ENCODE assay signal across 19 cellular contexts in genomic region chr20:36593347-36593746, GRCh38. TPM values are rescaled to one million over a fixed set of nuclear protein-coding genes. Genes with fewer than 3 reads are reported as not detected.
DNase-seq lines count a peak whose midpoint lies in the region; ATAC-seq, FAIRE-seq and TF ChIP-seq lines count a peak whose summit lies in the region.
"Had no signal": no experiment of that assay in that cellular context is flagged by ENCODE, and none has a peak within 500 bp of the region (broad histone marks: within the 10 kb centered on the region; RNA-seq: fewer than 3 reads in every experiment).

No MANE protein-coding gene starts in this region.

- no peak for DNase-seq in natural killer cell
- no peak for DNase-seq in natural killer cell treated with Interleukin-12 subunit alpha and Interleukin-12 subunit beta and Interleukin-15 and Interleukin-18, amount 100 ng/mL, for 72 hours (ENCODE audit: low spot score)
- DNase-seq in OCI-LY7 (ENCODE audit: low spot score) = no peak
- DNase-seq in GM12878 (ENCODE audit: low read depth, low spot score) = no peak
- DNase-seq in Right ventricle myocardium superior = no peak
- no peak for DNase-seq in GM19240 (ENCODE audit: insufficient read length, low spot score)
- DNase-seq: activated gamma-delta T cell treated with Interleukin-2 at 50 U/mL for 16 hours, Caco-2, EL, left ventricle myocardium superior, NCI-H1105, NCI-H524, nucleus accumbens, retina, SHP77 treated with DMSO at 0.1 percent for 48 hours, T-helper 1 cell, testis had no signal

- SMC1A ChIA-PET in GM12878 (lab: Charles Lee; ENCODE audit: uncharacterized antibody, unreplicated experiment) = interaction anchor here (1.4 to 9.1 kb wide), 3 partner anchors 11 to 19 kb away, joined by 5 to 98 read pairs (median 87); partner anchors contain the start of genes RAB5IF and TGIF2

- peaks cover 68% of the 10 kb centered on the region for H3K4me1 ChIP-seq in OCI-LY7 (ENCODE audit: insufficient read depth, low read length, poor library complexity, severe bottlenecking)
- peaks cover 36% of the 10 kb centered on the region for H3K4me1 ChIP-seq in GM12878 (ENCODE audit: control insufficient read depth, insufficient read depth, low read length)
- H3K4me1 ChIP-seq: Caco-2 had no signal

- RAD21 ChIA-PET in GM12878 (lab: Charles Lee; ENCODE audit: unreplicated experiment) = interaction anchor here (0.9 to 5.1 kb wide), 7 partner anchors 12 to 294 kb away, joined by 3 to 93 read pairs (median 13); partner anchors contain the start of genes NDRG3, RAB5IF and TGIF2

- H3K79me2 ChIP-seq in OCI-LY7 (ENCODE audit: insufficient read depth, low read depth, low read length) (no peaks in the 10 kb centered on the region), GM12878 (ENCODE audit: control insufficient read depth, insufficient read depth, low read length) (peaks cover 3% of the 10 kb centered on the region)

- BruUV-seq in OCI-LY7 (replicated peaks; lab: Mats Ljungman, UMichigan) = no TSS peak
- BruUV-seq in GM12878 (replicated peaks; lab: Mats Ljungman, UMichigan) = no TSS peak

- H3K36me3 ChIP-seq in OCI-LY7 (ENCODE audit: insufficient read depth, low read length) = peaks cover 61% of the 10 kb centered on the region; the same call in 1 of the 2 replicates
- peaks cover 11% of the 10 kb centered on the region in 2 experiments for H3K36me3 ChIP-seq in GM12878 (ENCODE audit: control insufficient read depth in 2 of 2, insufficient read depth in 2 of 2, low read length in 1 of 2)

- TF ChIP-seq CTCF in natural killer cell (IDR thresholded peaks at IDR 0.05) = no peak
- TF ChIP-seq CTCF in OCI-LY7 (conservative IDR thresholded peaks at IDR 0.05; ENCODE audit: low read length) = no peak
- TF ChIP-seq CTCF in GM12878 (IDR thresholded peaks at IDR 0.05 in 2 of 3, conservative IDR thresholded peaks at IDR 0.05 in 1 of 3; ENCODE audit: control insufficient read depth in 2 of 3, extremely low read depth in 1 of 3, insufficient read depth in 1 of 3, low read depth in 3 of 3, low read length in 3 of 3) = no peak

- TF ChIP-seq RAD21 in GM12878 (IDR thresholded peaks at IDR 0.05; ENCODE audit: insufficient read depth, low read depth, low read length) = no peak

- POLR2A ChIA-PET in OCI-LY7 (lab: Charles Lee) = interaction anchor here (2.6 to 3.3 kb wide), 2 partner anchors 11 to 16 kb away, joined by 15 to 22 read pairs; partner anchors contain the start of gene RAB5IF
- POLR2A ChIA-PET in GM12878 (lab: Charles Lee) = interaction anchor here (1.2 to 4.1 kb wide), 7 partner anchors 8 to 129 kb away, joined by 3 to 87 read pairs (median 14); partner anchors contain the start of genes RAB5IF and TGIF2

- peak overlapping the region; percentile 68; the same call in 1 of the 2 replicates for H3K9ac ChIP-seq in GM12878 (ENCODE audit: control insufficient read depth, insufficient read depth, low read length)

- H3K4me3 ChIP-seq in OCI-LY7 (ENCODE audit: low read depth, low read length, poor library complexity, severe bottlenecking) (no peak overlapping the region), GM12878 (no peak overlapping the region; the same call in 1 of the 2 replicates)
- H3K4me3 ChIP-seq: testis had no signal

- H2AFZ ChIP-seq in OCI-LY7 (ENCODE audit: low read length) (no peak overlapping the region), GM12878 (ENCODE audit: control insufficient read depth, low read depth, low read length) (no peak overlapping the region)

- H3K9me3 ChIP-seq in OCI-LY7 (ENCODE audit: low read length) (no peaks in the 10 kb centered on the region), GM12878 (replicated peaks; ENCODE audit: control insufficient read depth, insufficient read depth, low read length) (no peaks in the 10 kb centered on the region)
- H3K9me3 ChIP-seq: Caco-2, testis had no signal

- no peak for TF ChIP-seq EP300 in GM12878 (IDR thresholded peaks at IDR 0.05; ENCODE audit: borderline replicate concordance in 1 of 2, control insufficient read depth in 1 of 2, low read depth in 2 of 2, low read length in 2 of 2)

- no peak for ATAC-seq in natural killer cell
- ATAC-seq in natural killer cell treated with Interleukin-12 subunit alpha and Interleukin-12 subunit beta and Interleukin-15 and Interleukin-18, amount 100 ng/mL, for 72 hours = no peak
- ATAC-seq in GM12878 = no peak
- no peak for ATAC-seq in Right ventricle myocardium superior (ENCODE audit: poor library complexity)
- ATAC-seq in GM19467 (IDR thresholded peaks at IDR 0.05; ENCODE audit: unreplicated experiment) = no peak
- ATAC-seq: left ventricle myocardium superior had no signal

- no peak overlapping the region for H3K4me3 Mint-ChIP-seq in natural killer cell
- H3K4me3 Mint-ChIP-seq in natural killer cell treated with Interleukin-12 subunit alpha and Interleukin-12 subunit beta and Interleukin-15 and Interleukin-18, amount 100 ng/mL, for 72 hours = no peak overlapping the region

- no peaks in the 10 kb centered on the region for H3K27me3 Mint-ChIP-seq in natural killer cell (ENCODE audit: low read depth in 2 of 2)
- H3K27me3 Mint-ChIP-seq in natural killer cell treated with Interleukin-12 subunit alpha and Interleukin-12 subunit beta and Interleukin-15 and Interleukin-18, amount 100 ng/mL, for 72 hours = no peaks in the 10 kb centered on the region

- H3K9me2 ChIP-seq in OCI-LY7 (ENCODE audit: insufficient read depth, low read length) = no peaks in the 10 kb centered on the region

- CTCF ChIA-PET in OCI-LY7 (lab: Charles Lee; ENCODE audit: unreplicated experiment) = no interaction called here
- CTCF ChIA-PET in GM12878 (lab: Yijun Ruan, JAX) = interaction anchor here (1.0 to 4.8 kb wide), 2 partner anchors 11 to 36 kb away, joined by 5 to 74 read pairs; partner anchors contain the start of gene RAB5IF

- in situ Hi-C loops in GM12878 (cut with MboI) = no loop called here

- intact Hi-C loops in natural killer cell (cut with micrococcal nuclease) (no loop called here), OCI-LY7 (cut with micrococcal nuclease; ENCODE audit: unreplicated experiment) (no loop called here), GM12878 (cut with micrococcal nuclease; ENCODE audit: unreplicated experiment) (no loop called here), Right ventricle myocardium superior (cut with DNase I) (loop anchor here (5.0 to 10.0 kb wide), 2 partner anchors 36 to 379 kb away; no protein-coding TSS in a partner anchor)

- peak overlapping the region; percentile 70 for H3K4me2 ChIP-seq in OCI-LY7 (ENCODE audit: low read length)
- H3K4me2 ChIP-seq in GM12878 (ENCODE audit: control insufficient read depth, insufficient read depth) = 0 out of 2 replicates have a peak overlapping the region, but pooled peaks have one; percentile 13

- H3K27ac ChIP-seq in OCI-LY7 (ENCODE audit: low read depth, low read length, poor library complexity, severe bottlenecking) = peak overlapping the region; percentile 85
- peak overlapping the region; percentile 99 for H3K27ac ChIP-seq in GM12878 (ENCODE audit: control insufficient read depth, insufficient read depth)
- H3K27ac ChIP-seq: testis had no signal

- peaks cover 10 to 21% of the 10 kb centered on the region in 2 donors for H3K4me1 Mint-ChIP-seq in natural killer cell
- peaks cover 21 to 27% of the 10 kb centered on the region in 2 donors for H3K4me1 Mint-ChIP-seq in natural killer cell treated with Interleukin-12 subunit alpha and Interleukin-12 subunit beta and Interleukin-15 and Interleukin-18, amount 100 ng/mL, for 72 hours (ENCODE audit: low read depth in 2 of 2)

- FAIRE-seq in GM12878 (lab: Jason Lieb, UNC) = no peak
- FAIRE-seq: astrocyte had no signal

- no peaks in the 10 kb centered on the region for H3K9me3 Mint-ChIP-seq in natural killer cell
- no peaks in the 10 kb centered on the region for H3K9me3 Mint-ChIP-seq in natural killer cell treated with Interleukin-12 subunit alpha and Interleukin-12 subunit beta and Interleukin-15 and Interleukin-18, amount 100 ng/mL, for 72 hours

- TF ChIP-seq POLR2A in GM12878 (IDR thresholded peaks at IDR 0.05; ENCODE audit: low read depth, low read length) = no peak

- H3K36me3 Mint-ChIP-seq in natural killer cell = no peaks in the 10 kb centered on the region
- H3K36me3 Mint-ChIP-seq in natural killer cell treated with Interleukin-12 subunit alpha and Interleukin-12 subunit beta and Interleukin-15 and Interleukin-18, amount 100 ng/mL, for 72 hours = no peaks in the 10 kb centered on the region

- no peaks in the 10 kb centered on the region for H3K27me3 ChIP-seq in GM12878 (replicated peaks in 1 of 2; ENCODE audit: control insufficient read depth in 2 of 2, insufficient read depth in 2 of 2, low read length in 1 of 2)
- H3K27me3 ChIP-seq: testis had no signal

- 74% methylated on average over 5 of the region's 5 CpGs for WGBS in GM12878 (ENCODE audit: insufficient coverage, insufficient replicate concordance, low lambda C conversion rate, missing lambda C conversion rate)

- H3K27ac Mint-ChIP-seq in natural killer cell = peak overlapping the region; percentile 56 to 73
- H3K27ac Mint-ChIP-seq in natural killer cell treated with Interleukin-12 subunit alpha and Interleukin-12 subunit beta and Interleukin-15 and Interleukin-18, amount 100 ng/mL, for 72 hours = no peak overlapping the region

- no peaks in the 10 kb centered on the region for H4K20me1 ChIP-seq in OCI-LY7 (ENCODE audit: insufficient read depth, low read length)
- no peaks in the 10 kb centered on the region for H4K20me1 ChIP-seq in GM12878 (ENCODE audit: control insufficient read depth, insufficient read depth)

RNA-seq across cellular contexts. Expression of gene RAB5IF, which starts 12.2 kb away (rescaled TPM):
- total RNA-seq in natural killer cell (100 to 1,000 TPM; 158 to 265 (median 247) TPM), OCI-LY7 (2022) (76.0 and 94.8 TPM in 2 replicates), GM12878 (2014; rRNA removed) (85.3 and 94.7 TPM in 2 replicates), GM12878 (2014; rRNA removed; fragmentation: Illumina TruSeq; extraction: Trizol) (79.8 and 82.5 TPM in 2 replicates), GM12878 (2021) (94.4 and 98.8 TPM in 2 replicates), Right ventricle myocardium superior (55.9 TPM)
- total RNA-seq in natural killer cell treated with Interleukin-12 subunit alpha and Interleukin-12 subunit beta and Interleukin-15 and Interleukin-18, amount 100 ng/mL, for 72 hours = 100 to 1,000 TPM; 209 to 243 TPM
- total RNA-seq in OCI-LY7 (2014; rRNA removed; shearing (Covaris generic)) = 66.6 and 72.2 TPM in 2 replicates
- total RNA-seq in GM12878 (2013; cell fraction: nucleolus; rRNA removed) = 15.9 and 18.4 TPM in 2 replicates
- 94.3 TPM for polyA plus RNA-seq in GM12878 (2011; ENCODE audit: low read depth)
- polyA plus RNA-seq in GM12878 (2011; rRNA removed) (140 and 147 TPM in 2 replicates), GM12878 (2014; fragmentation: Illumina TruSeq; extraction: Trizol) (83.1 and 88.7 TPM in 2 replicates), GM12878 (2014; fragmentation: Nextera tagmentation; extraction: Ambion mirVana) (10 to 100 TPM; 19.4 to 62.9 TPM), GM12878 (2014; rRNA removed) (114 and 119 TPM in 2 replicates), GM12878 (2016; fragmentation: Nextera tagmentation; extraction: Ambion mirVana) (100 to 1,000 TPM; 243 to 246 TPM)
- polyA plus RNA-seq in GM12878 (2011; cell fraction: cytosol; rRNA removed) = 117 and 123 TPM in 2 replicates
- polyA plus RNA-seq in GM12878 (2011; cell fraction: nucleus; rRNA removed) = 63.1 and 68.7 TPM in 2 replicates
- 53.8 and 69.0 TPM in 2 replicates for polyA plus RNA-seq in GM12878 (2012)
- polyA minus RNA-seq in GM12878 (2011; rRNA and poly(A)+ RNA removed) = 41.8 and 45.5 TPM in 2 replicates
- 20.6 and 25.0 TPM in 2 replicates for polyA minus RNA-seq in GM12878 (2011; cell fraction: cytosol; rRNA and poly(A)+ RNA removed)
- 10.2 and 15.5 TPM in 2 replicates for polyA minus RNA-seq in GM12878 (2011; cell fraction: nucleus; rRNA and poly(A)+ RNA removed)

RNA-seq across cellular contexts. Expression of gene TGIF2, which starts 19.9 kb away (rescaled TPM):
- 10 to 100 TPM; 19.9 to 28.5 (median 25.9) TPM for total RNA-seq in natural killer cell
- 10 to 100 TPM; 23.2 to 38.5 TPM for total RNA-seq in natural killer cell treated with Interleukin-12 subunit alpha and Interleukin-12 subunit beta and Interleukin-15 and Interleukin-18, amount 100 ng/mL, for 72 hours
- total RNA-seq in OCI-LY7 (2014; rRNA removed; shearing (Covaris generic)) = 26.6 and 41.3 TPM in 2 replicates
- total RNA-seq in OCI-LY7 (2022) = 45.2 and 49.4 TPM in 2 replicates
- 46.2 and 48.0 TPM in 2 replicates for total RNA-seq in GM12878 (2013; cell fraction: nucleolus; rRNA removed)
- total RNA-seq in GM12878 (2014; rRNA removed) = 37.2 and 38.7 TPM in 2 replicates
- 24.9 and 27.3 TPM in 2 replicates for total RNA-seq in GM12878 (2014; rRNA removed; fragmentation: Illumina TruSeq; extraction: Trizol)
- total RNA-seq in GM12878 (2021) = 43.5 and 47.1 TPM in 2 replicates
- 8.9 TPM for polyA plus RNA-seq in GM12878 (2011; ENCODE audit: low read depth)
- polyA plus RNA-seq in GM12878 (2011; rRNA removed) = 31.1 and 36.1 TPM in 2 replicates
- polyA plus RNA-seq in GM12878 (2011; cell fraction: cytosol; rRNA removed) = 42.5 and 47.7 TPM in 2 replicates
- 23.6 and 25.1 TPM in 2 replicates for polyA plus RNA-seq in GM12878 (2011; cell fraction: nucleus; rRNA removed)
- polyA plus RNA-seq in GM12878 (2012) = 15.7 and 21.9 TPM in 2 replicates
- polyA plus RNA-seq in GM12878 (2014; fragmentation: Illumina TruSeq; extraction: Trizol) = 40.6 and 51.9 TPM in 2 replicates
- polyA plus RNA-seq in GM12878 (2014; fragmentation: Nextera tagmentation; extraction: Ambion mirVana) = 10 to 100 TPM; 13.1 to 26.4 TPM
- 37.7 and 40.4 TPM in 2 replicates for polyA plus RNA-seq in GM12878 (2014; rRNA removed)
- polyA plus RNA-seq in GM12878 (2016; fragmentation: Nextera tagmentation; extraction: Ambion mirVana) = 10 to 100 TPM; 26.4 to 38.0 TPM
- 27.0 and 54.7 TPM in 2 replicates for polyA minus RNA-seq in GM12878 (2011; rRNA and poly(A)+ RNA removed)
- 22.9 and 28.1 TPM in 2 replicates for polyA minus RNA-seq in GM12878 (2011; cell fraction: cytosol; rRNA and poly(A)+ RNA removed)
- polyA minus RNA-seq in GM12878 (2011; cell fraction: nucleus; rRNA and poly(A)+ RNA removed) = 7.1 and 14.4 TPM in 2 replicates
- 4.7 TPM for total RNA-seq in Right ventricle myocardium superior

RNA-seq across cellular contexts. Expression of gene MYL9, which starts 52.0 kb away (rescaled TPM):
- total RNA-seq in natural killer cell = 10 to 100 TPM in 1 of 3 donors, 1 to 10 TPM in 2; 2.7 to 13.5 (median 2.7) TPM
- total RNA-seq in natural killer cell treated with Interleukin-12 subunit alpha and Interleukin-12 subunit beta and Interleukin-15 and Interleukin-18, amount 100 ng/mL, for 72 hours = under 1 TPM in 1 of 2 donors, not detected in 1; 0.76 TPM
- total RNA-seq in OCI-LY7 (2014; rRNA removed; shearing (Covaris generic)) = not detected in 2 replicates
- not detected in 2 replicates for total RNA-seq in OCI-LY7 (2022)
- 0.22 TPM in 1 of 2 replicates, not detected in the other for total RNA-seq in GM12878 (2013; cell fraction: nucleolus; rRNA removed)
- total RNA-seq in GM12878 (2014; rRNA removed) = 0.11 and 0.28 TPM in 2 replicates
- total RNA-seq in GM12878 (2014; rRNA removed; fragmentation: Illumina TruSeq; extraction: Trizol) = 0.37 and 0.54 TPM in 2 replicates
- 1.6 and 1.7 TPM in 2 replicates for total RNA-seq in GM12878 (2021)
- 0.88 TPM for polyA plus RNA-seq in GM12878 (2011; ENCODE audit: low read depth)
- not detected in 2 replicates for polyA plus RNA-seq in GM12878 (2011; rRNA removed)
- polyA plus RNA-seq in GM12878 (2011; cell fraction: cytosol; rRNA removed) = 0.03 TPM in 2 replicates
- polyA plus RNA-seq in GM12878 (2011; cell fraction: nucleus; rRNA removed) = not detected in 2 replicates
- polyA plus RNA-seq in GM12878 (2012) = 2.5 and 2.7 TPM in 2 replicates
- 0.66 TPM in 1 of 2 replicates, not detected in the other for polyA plus RNA-seq in GM12878 (2014; fragmentation: Illumina TruSeq; extraction: Trizol)
- polyA plus RNA-seq in GM12878 (2014; fragmentation: Nextera tagmentation; extraction: Ambion mirVana) = not detected
- 0.56 and 0.64 TPM in 2 replicates for polyA plus RNA-seq in GM12878 (2014; rRNA removed)
- polyA plus RNA-seq in GM12878 (2016; fragmentation: Nextera tagmentation; extraction: Ambion mirVana) = under 1 TPM; 0.62 to 0.63 TPM
- polyA minus RNA-seq in GM12878 (2011; rRNA and poly(A)+ RNA removed) = not detected in 2 replicates
- not detected in 2 replicates for polyA minus RNA-seq in GM12878 (2011; cell fraction: cytosol; rRNA and poly(A)+ RNA removed)
- polyA minus RNA-seq in GM12878 (2011; cell fraction: nucleus; rRNA and poly(A)+ RNA removed) = not detected in 2 replicates
- total RNA-seq in Right ventricle myocardium superior = 1,602 TPM

RNA-seq across cellular contexts. Expression of gene SLA2, which starts 52.6 kb away (rescaled TPM):
- total RNA-seq in natural killer cell = 100 to 1,000 TPM in 1 of 3 donors, 10 to 100 TPM in 2; 77.0 to 116 (median 90.3) TPM
- total RNA-seq in natural killer cell treated with Interleukin-12 subunit alpha and Interleukin-12 subunit beta and Interleukin-15 and Interleukin-18, amount 100 ng/mL, for 72 hours = 10 to 100 TPM; 13.6 to 18.9 TPM
- 1.5 and 2.0 TPM in 2 replicates for total RNA-seq in OCI-LY7 (2014; rRNA removed; shearing (Covaris generic))
- total RNA-seq in OCI-LY7 (2022) = 4.1 and 5.0 TPM in 2 replicates
- total RNA-seq in GM12878 (2013; cell fraction: nucleolus; rRNA removed) = 0.66 and 0.86 TPM in 2 replicates
- total RNA-seq in GM12878 (2014; rRNA removed) = 1.9 and 2.1 TPM in 2 replicates
- 2.0 and 2.2 TPM in 2 replicates for total RNA-seq in GM12878 (2014; rRNA removed; fragmentation: Illumina TruSeq; extraction: Trizol)
- 1.7 and 2.1 TPM in 2 replicates for total RNA-seq in GM12878 (2021)
- 0.28 TPM for polyA plus RNA-seq in GM12878 (2011; ENCODE audit: low read depth)
- 0.13 and 0.29 TPM in 2 replicates for polyA plus RNA-seq in GM12878 (2011; rRNA removed)
- 0.33 and 0.50 TPM in 2 replicates for polyA plus RNA-seq in GM12878 (2011; cell fraction: cytosol; rRNA removed)
- polyA plus RNA-seq in GM12878 (2011; cell fraction: nucleus; rRNA removed) = 0.27 and 0.28 TPM in 2 replicates
- polyA plus RNA-seq in GM12878 (2012) = 0.36 and 0.50 TPM in 2 replicates
- polyA plus RNA-seq in GM12878 (2014; fragmentation: Illumina TruSeq; extraction: Trizol) = 2.3 and 3.1 TPM in 2 replicates
- polyA plus RNA-seq in GM12878 (2014; fragmentation: Nextera tagmentation; extraction: Ambion mirVana) = under 1 TPM; 0.35 to 0.79 TPM
- polyA plus RNA-seq in GM12878 (2014; rRNA removed) = 2.7 and 3.3 TPM in 2 replicates
- polyA plus RNA-seq in GM12878 (2016; fragmentation: Nextera tagmentation; extraction: Ambion mirVana) = under 1 TPM; 0.47 to 0.88 TPM
- polyA minus RNA-seq in GM12878 (2011; rRNA and poly(A)+ RNA removed) = 0.22 and 0.31 TPM in 2 replicates
- not detected in 2 replicates for polyA minus RNA-seq in GM12878 (2011; cell fraction: cytosol; rRNA and poly(A)+ RNA removed)
- 0.24 TPM in 1 of 2 replicates, not detected in the other for polyA minus RNA-seq in GM12878 (2011; cell fraction: nucleus; rRNA and poly(A)+ RNA removed)
- total RNA-seq in Right ventricle myocardium superior = 0.32 TPM

Comparison
In these comparisons a context has a peak if more than half of its experiments do, and no peak if none do; other contexts are left out.
1. H3K27ac Mint-ChIP-seq: peak in natural killer cell (2 of 2); none in natural killer cell treated with Interleukin-12 subunit alpha and Interleukin-12 subunit beta and Interleukin-15 and Interleukin-18, amount 100 ng/mL, for 72 hours (0 of 2).
2. RNA of gene MYL9, which starts 52.0 kb away (total RNA-seq): 1,602 TPM in Right ventricle myocardium superior (single experiment); 2.7 to 13.5 TPM in natural killer cell, 0.76 TPM in natural killer cell treated with Interleukin-12 subunit alpha and Interleukin-12 subunit beta and Interleukin-15 and Interleukin-18, amount 100 ng/mL, for 72 hours, 0.11 to 1.7 TPM in GM12878 and not detected in OCI-LY7; every median in the first group is over 100 times any median in the second.